In the genomic region with DNA sequence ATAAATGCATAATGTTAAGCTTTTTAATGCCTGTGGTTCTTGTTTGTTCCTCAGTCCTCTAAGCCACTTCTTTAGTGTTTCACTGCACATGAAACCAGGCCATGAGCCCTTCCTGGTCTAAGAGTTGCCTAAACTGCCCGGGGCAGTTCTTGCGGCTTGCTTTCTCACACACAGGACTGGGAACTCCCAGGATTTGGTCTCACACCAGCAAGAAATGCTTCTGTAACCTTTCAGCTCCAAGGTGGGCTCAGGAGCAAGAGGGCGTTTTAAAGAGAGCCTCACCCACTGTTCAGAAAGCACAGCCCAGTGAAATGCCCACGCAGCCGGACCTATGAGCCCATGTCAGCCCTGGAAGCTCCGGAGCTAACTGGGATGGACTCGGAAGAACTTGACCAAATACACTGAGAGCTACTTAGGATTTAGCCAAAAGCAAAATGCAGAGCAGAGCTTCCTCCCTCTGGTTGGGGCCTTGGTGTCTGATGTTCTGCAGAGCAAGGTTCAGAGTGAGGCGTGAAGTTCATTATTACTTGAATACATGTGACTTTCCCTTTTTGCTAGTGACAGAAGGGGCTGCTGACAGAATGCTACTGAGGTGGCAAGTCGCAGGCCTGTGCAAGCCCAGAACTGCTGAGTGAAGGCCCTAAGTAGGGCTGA, we compare ENCODE assay signal across 16 cellular contexts. TPM values are rescaled to one million over a fixed set of nuclear protein-coding genes. Genes with fewer than 3 reads are reported as not detected.
DNase-seq lines count a peak whose midpoint lies in the region; ATAC-seq and TF ChIP-seq lines count a peak whose summit lies in the region.
"Had no signal": no experiment of that assay in that cellular context is flagged by ENCODE, and none has a peak within 500 bp of the region (broad histone marks: within the 10 kb centered on the region; RNA-seq: fewer than 3 reads in every experiment).

No MANE protein-coding gene starts in this region.

- no TSS peak for BruUV-seq in mammary epithelial cell (replicated peaks; lab: Mats Ljungman, UMichigan)

- H3K4me1 Mint-ChIP-seq in natural killer cell (peaks cover 26% of the 10 kb centered on the region in 2 donors), naive B cell (peaks cover 22 to 34% (median 31%) of the 10 kb centered on the region in 3 donors)
- peaks cover 28 to 31% of the 10 kb centered on the region in 2 donors for H3K4me1 Mint-ChIP-seq in natural killer cell treated with Interleukin-12 subunit alpha and Interleukin-12 subunit beta and Interleukin-15 and Interleukin-18, amount 100 ng/mL, for 72 hours (ENCODE audit: low read depth in 2 of 2)

- no peaks in the 10 kb centered on the region for H3K9me3 Mint-ChIP-seq in natural killer cell
- no peaks in the 10 kb centered on the region for H3K9me3 Mint-ChIP-seq in natural killer cell treated with Interleukin-12 subunit alpha and Interleukin-12 subunit beta and Interleukin-15 and Interleukin-18, amount 100 ng/mL, for 72 hours
- H3K9me3 Mint-ChIP-seq in naive B cell: no peaks in the 10 kb centered on the region
- H3K9me3 Mint-ChIP-seq: activated B cell treated with CpG ODN at 0.5 μM for 24 hours had no signal

- no peak for ATAC-seq in natural killer cell
- ATAC-seq in natural killer cell treated with Interleukin-12 subunit alpha and Interleukin-12 subunit beta and Interleukin-15 and Interleukin-18, amount 100 ng/mL, for 72 hours: no peak
- no peak for ATAC-seq in naive B cell (ENCODE audit: low read depth in 2 of 2)
- no peak for ATAC-seq in upper lobe of right lung

- TF ChIP-seq CTCF in natural killer cell (IDR thresholded peaks at IDR 0.05) (no peak), mammary epithelial cell (conservative IDR thresholded peaks at IDR 0.05 in 1 of 2, IDR thresholded peaks at IDR 0.05 in 1 of 2; ENCODE audit: extremely low read depth in 1 of 2, insufficient read depth in 1 of 2, low read depth in 1 of 2, low read length in 2 of 2) (no peak), upper lobe of right lung (IDR thresholded peaks at IDR 0.05) (no peak)

- H3K36me3 Mint-ChIP-seq in natural killer cell: no peaks in the 10 kb centered on the region
- no peaks in the 10 kb centered on the region for H3K36me3 Mint-ChIP-seq in natural killer cell treated with Interleukin-12 subunit alpha and Interleukin-12 subunit beta and Interleukin-15 and Interleukin-18, amount 100 ng/mL, for 72 hours
- no peaks in the 10 kb centered on the region for H3K36me3 Mint-ChIP-seq in naive B cell

- intact Hi-C loops in natural killer cell (cut with micrococcal nuclease): no loop called here
- intact Hi-C loops in mammary epithelial cell (cut with micrococcal nuclease): loop anchor here (2.0 kb wide), 1 partner anchor 42 kb away; no protein-coding TSS in a partner anchor
- intact Hi-C loops in upper lobe of right lung (cut with DNase I): no loop called here

- peak overlapping the region; percentile 29 to 33 for H3K27ac Mint-ChIP-seq in natural killer cell
- H3K27ac Mint-ChIP-seq in natural killer cell treated with Interleukin-12 subunit alpha and Interleukin-12 subunit beta and Interleukin-15 and Interleukin-18, amount 100 ng/mL, for 72 hours: no peak overlapping the region
- H3K27ac Mint-ChIP-seq in naive B cell: peak overlapping the region in 4 of 6 donors; percentile 32 to 84 (median 48)
- H3K27ac Mint-ChIP-seq: activated B cell treated with CpG ODN at 0.5 μM for 24 hours had no signal

- H3K27me3 Mint-ChIP-seq in natural killer cell (ENCODE audit: low read depth in 2 of 2) (no peaks in the 10 kb centered on the region), naive B cell (no peaks in the 10 kb centered on the region)
- no peaks in the 10 kb centered on the region for H3K27me3 Mint-ChIP-seq in natural killer cell treated with Interleukin-12 subunit alpha and Interleukin-12 subunit beta and Interleukin-15 and Interleukin-18, amount 100 ng/mL, for 72 hours
- H3K27me3 Mint-ChIP-seq: activated B cell treated with CpG ODN at 0.5 μM for 24 hours had no signal

- 70% methylated on average over 9 of the region's 9 CpGs for WGBS in mammary epithelial cell (ENCODE audit: low coverage, missing lambda C conversion rate)

- H3K4me3 Mint-ChIP-seq in natural killer cell (no peak overlapping the region), naive B cell (peak overlapping the region in 4 of 8 donors; percentile 8 to 72 (median 60))
- H3K4me3 Mint-ChIP-seq in natural killer cell treated with Interleukin-12 subunit alpha and Interleukin-12 subunit beta and Interleukin-15 and Interleukin-18, amount 100 ng/mL, for 72 hours: no peak overlapping the region
- H3K4me3 Mint-ChIP-seq: activated B cell treated with CpG ODN at 0.5 μM for 24 hours had no signal

- peaks cover 61% of the 10 kb centered on the region for H3K4me1 ChIP-seq in mammary epithelial cell (ENCODE audit: insufficient read depth, low read length)
- H3K4me1 ChIP-seq in upper lobe of right lung: peaks cover 51% of the 10 kb centered on the region

- H4K20me1 ChIP-seq in mammary epithelial cell (ENCODE audit: insufficient read depth, low read length): no peaks in the 10 kb centered on the region

- no peak overlapping the region for H3K4me2 ChIP-seq in mammary epithelial cell (ENCODE audit: insufficient read depth, low read depth, low read length)
- H3K4me2 ChIP-seq: SK-N-SH had no signal

- dilution Hi-C loops in mammary epithelial cell (cut with HindIII; ENCODE audit: low sequenced_read_pairs): loop anchor here (5.0 kb wide), 1 partner anchor 56 kb away; no protein-coding TSS in a partner anchor

- CTCF ChIA-PET in mammary epithelial cell (lab: Charles Lee; ENCODE audit: low non-redundant PET): no interaction called here

- H3K9me3 ChIP-seq in mammary epithelial cell (replicated peaks; ENCODE audit: insufficient read depth, low read length) (no peaks in the 10 kb centered on the region), upper lobe of right lung (no peaks in the 10 kb centered on the region)
- H3K9me3 ChIP-seq: SK-N-SH had no signal

- peaks cover 52% of the 10 kb centered on the region for H3K79me2 ChIP-seq in mammary epithelial cell (ENCODE audit: insufficient read depth, low read length)

- H3K27me3 ChIP-seq in mammary epithelial cell (ENCODE audit: insufficient read depth, low read length) (no peaks in the 10 kb centered on the region), upper lobe of right lung (no peaks in the 10 kb centered on the region)

- H3K36me3 ChIP-seq in mammary epithelial cell (ENCODE audit: insufficient read depth, low read length) (no peaks in the 10 kb centered on the region), upper lobe of right lung (peaks cover 5% of the 10 kb centered on the region)

- H3K4me3 ChIP-seq in mammary epithelial cell (replicated peaks in 1 of 3; ENCODE audit: insufficient read depth in 1 of 3, low read depth in 2 of 3, low read length in 3 of 3): no peak overlapping the region
- H3K4me3 ChIP-seq in upper lobe of right lung: no peak overlapping the region

- no peak overlapping the region for H2AFZ ChIP-seq in mammary epithelial cell (ENCODE audit: low read depth, low read length)

- DNase-seq in natural killer cell (no peak), mammary epithelial cell (peak; percentile 76), naive B cell (no peak), upper lobe of right lung (peak; percentile 53), T-helper 1 cell (no peak), NCI-H187 (lab: John Stamatoyannopoulos, UW) (no peak), DMS79 (lab: John Stamatoyannopoulos, UW) (no peak)
- DNase-seq in natural killer cell treated with Interleukin-12 subunit alpha and Interleukin-12 subunit beta and Interleukin-15 and Interleukin-18, amount 100 ng/mL, for 72 hours (ENCODE audit: low spot score): no peak
- DNase-seq: activated B cell treated with CpG ODN at 0.5 μM for 24 hours; DMS53; head of caudate nucleus; NK-92 treated with Interleukin-12 subunit alpha and Interleukin-12 subunit beta, amount 100 ng/mL, for 24 hours; posterior cingulate gyrus; SK-N-SH; stimulated activated CD4-positive, alpha-beta T cell treated with anti-CD3 and anti-CD28 coated beads, Interleukin-1b, Interleukin-23, amount 100 ng/mL, for 48 hours had no signal

- H3K27ac ChIP-seq in mammary epithelial cell (ENCODE audit: insufficient read depth, low read depth, low read length): no peak overlapping the region
- no peak overlapping the region for H3K27ac ChIP-seq in upper lobe of right lung

- in situ Hi-C loops in mammary epithelial cell (cut with MboI; ENCODE audit: low sequenced_read_pairs in 2 of 2): no loop called here

- no peak overlapping the region for H3K9ac ChIP-seq in mammary epithelial cell (ENCODE audit: insufficient read depth, low read length)
- H3K9ac ChIP-seq: SK-N-SH had no signal

RNA-seq across cellular contexts. Expression of a gene that starts 23.4 kb away (rescaled TPM):
- total RNA-seq in natural killer cell (10 to 100 TPM in 2 of 3 donors, 1 to 10 TPM in 1; 8.6 to 80.7 (median 69.3) TPM), mammary epithelial cell (10 to 100 TPM in 1 of 2 donors, 1 to 10 TPM in 1; 8.0 to 29.7 TPM), upper lobe of right lung (104 TPM)
- 10 to 100 TPM; 29.2 to 37.9 TPM for total RNA-seq in natural killer cell treated with Interleukin-12 subunit alpha and Interleukin-12 subunit beta and Interleukin-15 and Interleukin-18, amount 100 ng/mL, for 72 hours
- polyA plus RNA-seq in mammary epithelial cell (11.6 TPM), naive B cell (ENCODE audit: low read depth in 6 of 6) (10 to 100 TPM in 1 of 6 donors, 1 to 10 TPM in 5; 1.8 to 13.3 (median 3.3) TPM)
- polyA minus RNA-seq in mammary epithelial cell: 5.9 TPM

RNA-seq across cellular contexts. Expression of a gene that starts 40.2 kb away (rescaled TPM):
- total RNA-seq in natural killer cell: under 1 TPM in 1 of 3 donors, not detected in 2; 0.20 TPM
- total RNA-seq in natural killer cell treated with Interleukin-12 subunit alpha and Interleukin-12 subunit beta and Interleukin-15 and Interleukin-18, amount 100 ng/mL, for 72 hours: not detected
- not detected for total RNA-seq in mammary epithelial cell
- polyA plus RNA-seq in mammary epithelial cell: not detected
- polyA minus RNA-seq in mammary epithelial cell: not detected
- polyA plus RNA-seq in naive B cell (ENCODE audit: low read depth in 6 of 6): not detected
- not detected for total RNA-seq in upper lobe of right lung
- total RNA-seq: activated B cell treated with CpG ODN at 0.5 μM for 24 hours, astrocyte had no signal
- polyA plus RNA-seq: SK-N-SH had no signal

RNA-seq across cellular contexts. Expression of a gene that starts 43.9 kb away (rescaled TPM):
- total RNA-seq in natural killer cell (10 to 100 TPM; 77.9 to 92.6 (median 90.4) TPM), mammary epithelial cell (10 to 100 TPM; 42.3 to 67.0 TPM), upper lobe of right lung (69.4 TPM)
- total RNA-seq in natural killer cell treated with Interleukin-12 subunit alpha and Interleukin-12 subunit beta and Interleukin-15 and Interleukin-18, amount 100 ng/mL, for 72 hours: 10 to 100 TPM; 59.7 to 75.7 TPM
- polyA plus RNA-seq in mammary epithelial cell (30.3 TPM), naive B cell (ENCODE audit: low read depth in 6 of 6) (10 to 100 TPM; 12.7 to 25.0 (median 18.7) TPM)
- polyA minus RNA-seq in mammary epithelial cell: 33.8 TPM

Comparison
In these comparisons a context has a peak if more than half of its experiments do, and no peak if none do; other contexts are left out.
1. H3K27ac Mint-ChIP-seq: peak in natural killer cell (2 of 2) and naive B cell (4 of 6); none in natural killer cell treated with Interleukin-12 subunit alpha and Interleukin-12 subunit beta and Interleukin-15 and Interleukin-18, amount 100 ng/mL, for 72 hours (0 of 2).
2. DNase-seq: peak in mammary epithelial cell (single experiment) and upper lobe of right lung (single experiment); none in natural killer cell (single experiment), natural killer cell treated with Interleukin-12 subunit alpha and Interleukin-12 subunit beta and Interleukin-15 and Interleukin-18, amount 100 ng/mL, for 72 hours (single experiment), naive B cell (single experiment), T-helper 1 cell (0 of 5), NCI-H187 (0 of 2) and DMS79 (single experiment).